Comparison of ENCODE assay signal across 14 cellular contexts in the genomic region with DNA sequence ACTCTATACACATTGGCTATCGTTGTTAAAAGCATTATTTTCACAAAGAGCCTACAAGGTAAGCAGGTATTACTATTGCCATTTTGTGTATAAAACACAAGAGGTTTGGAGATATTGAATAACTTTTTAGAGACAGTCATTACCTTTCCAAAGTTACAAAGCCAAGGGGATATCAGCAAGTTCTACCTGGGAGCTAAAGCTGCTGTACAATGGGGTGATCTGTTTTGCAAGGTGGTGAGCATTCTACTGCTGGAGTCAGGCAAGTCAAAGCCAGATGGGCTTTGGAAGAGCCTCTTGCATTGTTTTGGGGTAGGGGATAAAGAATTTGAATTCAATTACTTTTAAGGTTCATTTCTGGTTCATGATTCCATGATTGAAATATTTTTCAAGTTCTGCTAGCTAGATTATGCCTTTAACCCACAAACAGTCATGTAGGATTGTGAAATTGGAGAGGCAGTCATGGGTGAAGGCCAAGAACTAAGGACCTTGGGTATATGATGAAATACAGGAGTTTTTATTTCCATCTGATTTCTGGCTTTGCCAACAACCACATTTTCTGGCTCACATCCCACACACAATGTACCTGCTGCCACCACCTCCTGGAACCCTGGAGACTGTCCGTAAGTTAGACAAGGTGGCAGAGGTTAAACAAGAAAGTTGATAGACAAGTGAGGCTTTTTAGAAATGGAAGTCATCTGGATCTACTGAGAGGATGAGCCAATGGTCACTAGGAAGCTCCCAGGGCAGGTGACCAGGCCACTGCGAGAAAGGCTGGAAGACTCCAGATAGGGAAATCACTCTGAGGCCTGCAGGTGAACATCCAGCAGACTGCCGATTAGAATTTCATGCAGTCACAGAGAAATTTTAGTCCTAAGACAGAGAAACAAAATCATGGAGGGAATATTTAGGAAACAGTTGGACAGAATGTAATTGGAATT.
A peak's percentile ranks its signal among the peaks of the same experiment; 100 is the strongest.
DNase-seq lines count a peak whose midpoint lies in the region; ATAC-seq and TF ChIP-seq lines count a peak whose summit lies in the region.
"Had no signal": no experiment of that assay in that cellular context is flagged by ENCODE, and none has a peak within 500 bp of the region (broad histone marks: within the 10 kb centered on the region; RNA-seq: fewer than 3 reads in every experiment).

No MANE protein-coding gene starts in this region.

- no peaks in the 10 kb centered on the region for H3K9me3 ChIP-seq in right lobe of liver
- H3K9me3 ChIP-seq: Peyer's patch had no signal

- no peak for TF ChIP-seq RAD21 in Ishikawa (IDR thresholded peaks at IDR 0.05; ENCODE audit: low read depth)

- no peak for TF ChIP-seq EP300 in Ishikawa (IDR thresholded peaks at IDR 0.05; ENCODE audit: borderline replicate concordance)

- ATAC-seq in right lobe of liver (peak; percentile 73 to 94 (median 88)), HG03097 (IDR thresholded peaks at IDR 0.05; ENCODE audit: low FRiP score, unreplicated experiment) (no peak), GM21576 (IDR thresholded peaks at IDR 0.05; ENCODE audit: unreplicated experiment) (no peak)
- ATAC-seq: stimulated activated naive B cell treated with anti-CD40 and anti-IgM and Interleukin-4, amounts not matched to agents 10 μg/mL and 1 μg/mL and 100 μg/mL, for 72 hours had no signal

- no peaks in the 10 kb centered on the region for H3K36me3 ChIP-seq in right lobe of liver
- H3K36me3 ChIP-seq: Peyer's patch had no signal

- DNase-seq in AG09309 (ENCODE audit: low read depth) = peak; percentile 39
- peak; percentile 54 for DNase-seq in epidermal melanocyte (ENCODE audit: insufficient read length, low spot score)
- peak in 2 of 3 donors; percentile 25 to 76 for DNase-seq in right lobe of liver
- no peak for DNase-seq in stimulated activated naive CD4-positive, alpha-beta T cell treated with Interleukin-2 at 50 U/mL for 16 hours (lab: John Stamatoyannopoulos, UW)
- DNase-seq in RPMI8226 = no peak
- DNase-seq: H7; NCI-H1436 treated with DMSO at 0.1 percent for 48 hours; NCI-H524 treated with DMSO at 0.1 percent for 48 hours; Peyer's patch; stimulated activated CD4-positive, alpha-beta T cell treated with anti-CD3 and anti-CD28 coated beads, Interleukin-4, amount 100 ng/mL, for 24 hours; stimulated activated naive B cell treated with anti-CD40 and anti-IgM and Interleukin-4, amounts not matched to agents 10 μg/mL and 1 μg/mL and 100 μg/mL, for 72 hours had no signal

- TF ChIP-seq POLR2A in right lobe of liver (IDR thresholded peaks at IDR 0.05) = no peak

- peaks cover 0 to 16% (median 6%) of the 10 kb centered on the region in 4 donors for H3K4me1 ChIP-seq in right lobe of liver
- H3K4me1 ChIP-seq: Peyer's patch had no signal

- 43% methylated on average over 4 of the region's 4 CpGs for WGBS in right lobe of liver (ENCODE audit: insufficient coverage, low coverage, low lambda C conversion rate, missing lambda C conversion rate)

- peak overlapping the region in 2 of 3 donors; percentile 39 to 46 for H3K27ac ChIP-seq in right lobe of liver
- H3K27ac ChIP-seq: Peyer's patch had no signal

- intact Hi-C loops in right lobe of liver (cut with DNase I) = no loop called here

- no peaks in the 10 kb centered on the region for H3K27me3 ChIP-seq in right lobe of liver
- H3K27me3 ChIP-seq: Peyer's patch had no signal

- H3K4me3 ChIP-seq in AG09309 (ENCODE audit: control insufficient read depth, low read depth, low read length) = no peak overlapping the region
- H3K4me3 ChIP-seq in right lobe of liver = no peak overlapping the region
- H3K4me3 ChIP-seq: Peyer's patch had no signal

- TF ChIP-seq CTCF in AG09309 (IDR thresholded peaks at IDR 0.05; ENCODE audit: control insufficient read depth, insufficient read depth, low read depth, low read length, missing control alignments) (no peak), right lobe of liver (IDR thresholded peaks at IDR 0.05) (no peak)

TF ChIP-seq in Ishikawa, 13 proteins besides CTCF, POLR2A, EP300 and RAD21:
- TF ChIP-seq NFIC (IDR thresholded peaks at IDR 0.05) (no peak), FOXM1 (IDR thresholded peaks at IDR 0.05; ENCODE audit: borderline replicate concordance, low read depth) (no peak), TEAD4 (IDR thresholded peaks at IDR 0.05) (no peak), TCF12 (IDR thresholded peaks at IDR 0.05; ENCODE audit: low read depth) (no peak), CEBPB (IDR thresholded peaks at IDR 0.05) (peak; percentile 36; the same call in 1 of the 2 replicates)
- TF ChIP-seq, protein P1, sequence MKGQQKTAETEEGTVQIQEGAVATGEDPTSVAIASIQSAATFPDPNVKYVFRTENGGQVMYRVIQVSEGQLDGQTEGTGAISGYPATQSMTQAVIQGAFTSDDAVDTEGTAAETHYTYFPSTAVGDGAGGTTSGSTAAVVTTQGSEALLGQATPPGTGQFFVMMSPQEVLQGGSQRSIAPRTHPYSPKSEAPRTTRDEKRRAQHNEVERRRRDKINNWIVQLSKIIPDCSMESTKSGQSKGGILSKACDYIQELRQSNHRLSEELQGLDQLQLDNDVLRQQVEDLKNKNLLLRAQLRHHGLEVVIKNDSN (IDR thresholded peaks at IDR 0.05) = no peak

Comparison
In these comparisons a context has a peak if more than half of its experiments do, and no peak if none do; other contexts are left out.
1. DNase-seq: peak in AG09309 (single experiment), epidermal melanocyte (single experiment) and right lobe of liver (2 of 3); none in stimulated activated naive CD4-positive, alpha-beta T cell treated with Interleukin-2 at 50 U/mL for 16 hours (single experiment) and RPMI8226 (single experiment).
2. ATAC-seq: peak in right lobe of liver (4 of 4); none in HG03097 (single experiment) and GM21576 (single experiment).